ENCODE assay signal across 12 cellular contexts in the genomic region with DNA sequence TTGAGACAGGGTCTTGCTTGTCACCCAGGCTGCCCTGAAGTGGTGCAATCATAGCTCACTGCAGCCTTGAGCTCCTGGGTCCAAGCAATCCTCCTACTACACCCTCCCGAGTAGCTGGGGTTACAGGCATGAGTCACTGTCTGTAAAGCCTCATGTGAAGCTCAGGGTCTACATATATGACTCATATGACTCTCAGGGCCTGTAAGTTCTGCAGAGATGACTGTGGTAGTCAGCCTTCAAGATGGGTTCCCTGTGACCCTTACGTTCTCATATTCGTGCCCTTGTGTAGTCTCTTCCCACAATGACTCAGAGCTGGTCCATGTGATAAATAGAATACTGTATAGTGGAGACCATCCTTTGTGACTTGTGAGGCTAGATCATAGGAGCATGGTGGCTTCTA. TPM values are rescaled to one million over a fixed set of nuclear protein-coding genes. Genes with fewer than 3 reads are reported as not detected.
DNase-seq lines count a peak whose midpoint lies in the region; ATAC-seq and TF ChIP-seq lines count a peak whose summit lies in the region.
"Not testable (repeated sequence)": the region's sequence is repeated elsewhere in the genome, so short reads cannot be mapped to it uniquely, and the experiment has no call there.
"Had no signal": no experiment of that assay in that cellular context is flagged by ENCODE, and none has a peak within 500 bp of the region (broad histone marks: within the 10 kb centered on the region; RNA-seq: fewer than 3 reads in every experiment).

No MANE protein-coding gene starts in this region.

- not testable (repeated sequence) for H3K27me3 ChIP-seq in foreskin keratinocyte

- H3K4me1 Mint-ChIP-seq in activated T-helper 2 cell treated with anti-CD3 and anti-CD28 coated beads, Interferon-gamma antibody, Interleukin-2, Interleukin-4, amounts not matched to agents 10 μg/mL and 5 μg/mL and 100 μg/mL, durations not matched to agents 14 hours and 24 hours and 36 hours (ENCODE audit: low read depth), result peaks cover 16% of the 10 kb centered on the region
- peaks cover 30% of the 10 kb centered on the region for H3K4me1 Mint-ChIP-seq in stimulated activated effector memory CD8-positive, alpha-beta T cell treated with anti-CD3 and anti-CD28 coated beads, Interleukin-12 subunit alpha, Interleukin-12 subunit beta, amount 100 ng/mL, for 72 hours

- not testable (repeated sequence) for H3K4me3 Mint-ChIP-seq in activated T-helper 2 cell treated with anti-CD3 and anti-CD28 coated beads, Interferon-gamma antibody, Interleukin-2, Interleukin-4, amounts not matched to agents 10 μg/mL and 5 μg/mL and 100 μg/mL, durations not matched to agents 14 hours and 24 hours and 36 hours (ENCODE audit: low read depth)
- H3K4me3 Mint-ChIP-seq in stimulated activated effector memory CD8-positive, alpha-beta T cell treated with anti-CD3 and anti-CD28 coated beads, Interleukin-12 subunit alpha, Interleukin-12 subunit beta, amount 100 ng/mL, for 72 hours, result peak overlapping the region; percentile 27

- H3K27me3 Mint-ChIP-seq in activated T-helper 2 cell treated with anti-CD3 and anti-CD28 coated beads, Interferon-gamma antibody, Interleukin-2, Interleukin-4, amounts not matched to agents 10 μg/mL and 5 μg/mL and 100 μg/mL, durations not matched to agents 14 hours and 24 hours and 36 hours (ENCODE audit: low read depth), result not testable (repeated sequence)

- TF ChIP-seq CTCF in GM12865 (IDR thresholded peaks at IDR 0.05; ENCODE audit: insufficient read depth, low read depth, low read length, missing control alignments); foreskin keratinocyte (conservative IDR thresholded peaks at IDR 0.05): not testable (repeated sequence)

- ATAC-seq in GM19467 (IDR thresholded peaks at IDR 0.05; ENCODE audit: unreplicated experiment) (peak; percentile 55), HG02798 (IDR thresholded peaks at IDR 0.05; ENCODE audit: poor library complexity, unreplicated experiment) (peak; percentile 69), HG03457 (IDR thresholded peaks at IDR 0.05; ENCODE audit: unreplicated experiment) (peak; percentile 71), foreskin keratinocyte (peak; percentile 88)
- peak; percentile 97 for ATAC-seq in stimulated activated effector memory CD8-positive, alpha-beta T cell treated with anti-CD3 and anti-CD28 coated beads, Interleukin-12 subunit alpha, Interleukin-12 subunit beta, amount 100 ng/mL, for 72 hours

- not testable (repeated sequence) for H3K27ac ChIP-seq in foreskin keratinocyte

- DNase-seq in GM12865 (ENCODE audit: low read depth), result peak; percentile 93
- peak; percentile 73 for DNase-seq in RPMI7951 (ENCODE audit: low read depth)
- DNase-seq in activated T-helper 2 cell treated with anti-CD3 and anti-CD28 coated beads, Interferon-gamma antibody, Interleukin-2, Interleukin-4, amounts not matched to agents 10 μg/mL and 5 μg/mL and 100 μg/mL, durations not matched to agents 14 hours and 24 hours and 36 hours (ENCODE audit: low spot score), result peak; percentile 28
- peak in 1 of 2 donors; percentile 41 for DNase-seq in foreskin keratinocyte
- peak in 1 of 2 donors; percentile 72 for DNase-seq in stimulated activated effector memory CD8-positive, alpha-beta T cell treated with anti-CD3 and anti-CD28 coated beads, Interleukin-12 subunit alpha, Interleukin-12 subunit beta, amount 100 ng/mL, for 72 hours (ENCODE audit: low spot score in 2 of 2)

- intact Hi-C loops in activated T-helper 2 cell treated with anti-CD3 and anti-CD28 coated beads, Interferon-gamma antibody, Interleukin-2, Interleukin-4, amounts not matched to agents 10 μg/mL and 5 μg/mL and 100 μg/mL, durations not matched to agents 14 hours and 24 hours and 36 hours (cut with micrococcal nuclease), result not testable (repeated sequence)

- H3K36me3 Mint-ChIP-seq in activated T-helper 2 cell treated with anti-CD3 and anti-CD28 coated beads, Interferon-gamma antibody, Interleukin-2, Interleukin-4, amounts not matched to agents 10 μg/mL and 5 μg/mL and 100 μg/mL, durations not matched to agents 14 hours and 24 hours and 36 hours (ENCODE audit: low read depth), result not testable (repeated sequence)
- H3K36me3 Mint-ChIP-seq in stimulated activated effector memory CD8-positive, alpha-beta T cell treated with anti-CD3 and anti-CD28 coated beads, Interleukin-12 subunit alpha, Interleukin-12 subunit beta, amount 100 ng/mL, for 72 hours, result peaks cover 13% of the 10 kb centered on the region

- H3K9me3 Mint-ChIP-seq in activated T-helper 2 cell treated with anti-CD3 and anti-CD28 coated beads, Interferon-gamma antibody, Interleukin-2, Interleukin-4, amounts not matched to agents 10 μg/mL and 5 μg/mL and 100 μg/mL, durations not matched to agents 14 hours and 24 hours and 36 hours; stimulated activated effector memory CD8-positive, alpha-beta T cell treated with anti-CD3 and anti-CD28 coated beads, Interleukin-12 subunit alpha, Interleukin-12 subunit beta, amount 100 ng/mL, for 72 hours: not testable (repeated sequence)

- peak overlapping the region; percentile 53 for H3K27ac Mint-ChIP-seq in activated T-helper 2 cell treated with anti-CD3 and anti-CD28 coated beads, Interferon-gamma antibody, Interleukin-2, Interleukin-4, amounts not matched to agents 10 μg/mL and 5 μg/mL and 100 μg/mL, durations not matched to agents 14 hours and 24 hours and 36 hours
- peak overlapping the region; percentile 77 for H3K27ac Mint-ChIP-seq in stimulated activated effector memory CD8-positive, alpha-beta T cell treated with anti-CD3 and anti-CD28 coated beads, Interleukin-12 subunit alpha, Interleukin-12 subunit beta, amount 100 ng/mL, for 72 hours

- not testable (repeated sequence) for H3K4me1 ChIP-seq in foreskin keratinocyte

- peak overlapping the region; percentile 86 for H3K4me3 ChIP-seq in GM12865 (ENCODE audit: low read depth, low read length)

RNA-seq across cellular contexts. Expression of a gene that starts 2.3 kb away (rescaled TPM):
- not detected in 2 replicates for total RNA-seq in RPMI7951 (2014; rRNA removed; shearing (Covaris generic))
- total RNA-seq in activated T-helper 2 cell treated with anti-CD3 and anti-CD28 coated beads, Interferon-gamma antibody, Interleukin-2, Interleukin-4, amounts not matched to agents 10 μg/mL and 5 μg/mL and 100 μg/mL, durations not matched to agents 14 hours and 24 hours and 36 hours, result 0.14 TPM in 1 of 2 replicates, not detected in the other
- total RNA-seq in foreskin keratinocyte, result not detected in 2 replicates
- polyA plus RNA-seq in foreskin keratinocyte, result not detected in 2 replicates
- total RNA-seq: chondrocyte, H7 had no signal
- polyA plus RNA-seq: keratinocyte; naive thymus-derived CD8-positive, alpha-beta T cell had no signal

RNA-seq across cellular contexts. Expression of a gene that starts 13.3 kb away (rescaled TPM):
- total RNA-seq in RPMI7951 (2014; rRNA removed; shearing (Covaris generic)), result 437 and 482 TPM in 2 replicates
- 129 and 136 TPM in 2 replicates for total RNA-seq in activated T-helper 2 cell treated with anti-CD3 and anti-CD28 coated beads, Interferon-gamma antibody, Interleukin-2, Interleukin-4, amounts not matched to agents 10 μg/mL and 5 μg/mL and 100 μg/mL, durations not matched to agents 14 hours and 24 hours and 36 hours
- 253 and 266 TPM in 2 replicates for total RNA-seq in foreskin keratinocyte
- 401 and 458 TPM in 2 replicates for polyA plus RNA-seq in foreskin keratinocyte

RNA-seq across cellular contexts. Expression of a gene that starts 55.8 kb away (rescaled TPM):
- 82.3 and 102 TPM in 2 replicates for total RNA-seq in RPMI7951 (2014; rRNA removed; shearing (Covaris generic))
- 128 and 134 TPM in 2 replicates for total RNA-seq in activated T-helper 2 cell treated with anti-CD3 and anti-CD28 coated beads, Interferon-gamma antibody, Interleukin-2, Interleukin-4, amounts not matched to agents 10 μg/mL and 5 μg/mL and 100 μg/mL, durations not matched to agents 14 hours and 24 hours and 36 hours
- total RNA-seq in foreskin keratinocyte, result 137 and 146 TPM in 2 replicates
- 287 and 299 TPM in 2 replicates for polyA plus RNA-seq in foreskin keratinocyte
